28 cellular contexts compared by ENCODE assay signal in the genomic region with DNA sequence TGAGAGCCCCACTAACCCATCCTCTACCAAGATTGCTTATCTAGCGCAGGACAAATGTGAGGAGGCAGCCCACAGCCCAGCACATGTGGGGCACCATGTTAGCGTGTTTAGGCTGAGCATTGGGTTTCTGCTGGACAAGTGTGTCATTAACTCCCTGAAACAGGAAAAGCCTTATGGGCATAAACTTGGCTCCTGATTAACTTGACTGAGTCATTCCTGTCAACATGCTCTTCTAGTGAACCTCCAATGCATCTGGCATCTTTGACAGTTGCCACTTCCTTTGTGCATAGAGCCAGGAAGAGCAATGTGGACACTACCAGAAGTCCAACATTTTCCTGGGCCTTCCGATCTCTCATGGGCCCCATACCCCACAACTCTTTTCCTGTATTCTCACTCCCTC. TPM values are rescaled to one million over a fixed set of nuclear protein-coding genes. Genes with fewer than 3 reads are reported as not detected.
"Had no signal": no experiment of that assay in that cellular context is flagged by ENCODE, and none has a peak within 500 bp of the region (broad histone marks: within the 10 kb centered on the region; RNA-seq: fewer than 3 reads in every experiment).

No MANE protein-coding gene starts in this region.

- H3K9me3 Mint-ChIP-seq: activated B cell treated with CpG ODN at 0.5 μM for 24 hours; activated CD8-positive, alpha-beta T cell treated with anti-CD3 and anti-CD28 coated beads for 36 hours; activated naive CD4-positive, alpha-beta T cell treated with anti-CD3 and anti-CD28 coated beads, Interleukin-2, amount 50 U/mL, for 72 hours; activated T-cell treated with anti-CD3 and anti-CD28 coated beads, Interleukin-2, amount 50 U/mL, for 4 hours; activated T-helper 17 cell treated with anti-CD3 and anti-CD28 coated beads, Interleukin-2, amount 50 U/mL, for 72 hours; stimulated activated memory B cell treated with anti-CD40 and anti-IgM and Interleukin-4, amounts not matched to agents 10 μg/mL and 1 μg/mL and 100 μg/mL, for 72 hours; T-cell had no signal

- H3K4me1 Mint-ChIP-seq: activated B cell treated with CpG ODN at 0.5 μM for 24 hours; activated T-helper 17 cell treated with anti-CD3 and anti-CD28 coated beads, Interleukin-2, amount 50 U/mL, for 72 hours; stimulated activated memory B cell treated with anti-CD40 and anti-IgM and Interleukin-4, amounts not matched to agents 10 μg/mL and 1 μg/mL and 100 μg/mL, for 72 hours; T-cell had no signal

- H3K4me1 ChIP-seq: colonic mucosa, foreskin keratinocyte, heart left ventricle, left lung, lower lobe of right lung, thyroid gland, upper lobe of left lung, vagina had no signal

- H3K27ac Mint-ChIP-seq: activated B cell treated with CpG ODN at 0.5 μM for 24 hours; activated CD8-positive, alpha-beta T cell treated with anti-CD3 and anti-CD28 coated beads for 36 hours; activated naive CD4-positive, alpha-beta T cell treated with anti-CD3 and anti-CD28 coated beads, Interleukin-2, amount 50 U/mL, for 72 hours; activated T-helper 17 cell treated with anti-CD3 and anti-CD28 coated beads, Interleukin-2, amount 50 U/mL, for 72 hours; nephron progenitor cell; stimulated activated memory B cell treated with anti-CD40 and anti-IgM and Interleukin-4, amounts not matched to agents 10 μg/mL and 1 μg/mL and 100 μg/mL, for 72 hours; T-cell had no signal

- H3K27me3 ChIP-seq: colonic mucosa, foreskin keratinocyte, heart left ventricle, left lung, neutrophil, thyroid gland, upper lobe of left lung, vagina had no signal

- DNase-seq: activated B cell treated with CpG ODN at 0.5 μM for 24 hours; activated CD4-positive, alpha-beta T cell treated with anti-CD3 and anti-CD28 coated beads, Interleukin-2, amount 50 U/mL, for 1 hour; activated CD8-positive, alpha-beta T cell treated with anti-CD3 and anti-CD28 coated beads for 36 hours; activated T-cell treated with anti-CD3 and anti-CD28 coated beads, Interleukin-2, amount 50 U/mL, for 4 hours; cerebellar nuclear complex; colonic mucosa; dorsolateral prefrontal cortex; effector memory CD4-positive, alpha-beta T cell; erythroblast; foreskin keratinocyte; heart left ventricle; hypothalamus; left lung; lower lobe of right lung; nephron progenitor cell; small intestine; stimulated activated CD4-positive, alpha-beta T cell treated with anti-CD3 and anti-CD28 coated beads, Interleukin-4, amount 100 ng/mL, for 24 hours; stomach; T-cell; thyroid gland; upper lobe of left lung had no signal

- H3K36me3 ChIP-seq: colonic mucosa, heart left ventricle, left lung, lower lobe of right lung, neutrophil, stomach, thyroid gland, upper lobe of left lung, vagina had no signal

- H3K27ac ChIP-seq: colonic mucosa, dorsolateral prefrontal cortex, foreskin keratinocyte, heart left ventricle, left lung, lower lobe of right lung, neutrophil, stomach, thyroid gland, upper lobe of left lung, vagina had no signal

- H3K27me3 Mint-ChIP-seq: activated B cell treated with CpG ODN at 0.5 μM for 24 hours; activated CD8-positive, alpha-beta T cell treated with anti-CD3 and anti-CD28 coated beads for 36 hours; activated T-helper 17 cell treated with anti-CD3 and anti-CD28 coated beads, Interleukin-2, amount 50 U/mL, for 72 hours; stimulated activated memory B cell treated with anti-CD40 and anti-IgM and Interleukin-4, amounts not matched to agents 10 μg/mL and 1 μg/mL and 100 μg/mL, for 72 hours had no signal

- H3K9me3 ChIP-seq: colonic mucosa, heart left ventricle, left lung, lower lobe of right lung, neutrophil, stomach, thyroid gland, upper lobe of left lung, vagina had no signal

- H3K4me3 Mint-ChIP-seq: activated B cell treated with CpG ODN at 0.5 μM for 24 hours; activated CD8-positive, alpha-beta T cell treated with anti-CD3 and anti-CD28 coated beads for 36 hours; activated T-cell treated with anti-CD3 and anti-CD28 coated beads, Interleukin-2, amount 50 U/mL, for 4 hours; activated T-helper 17 cell treated with anti-CD3 and anti-CD28 coated beads, Interleukin-2, amount 50 U/mL, for 72 hours; nephron progenitor cell; stimulated activated memory B cell treated with anti-CD40 and anti-IgM and Interleukin-4, amounts not matched to agents 10 μg/mL and 1 μg/mL and 100 μg/mL, for 72 hours; T-cell had no signal

- H3K4me3 ChIP-seq: colonic mucosa, dorsolateral prefrontal cortex, heart left ventricle, left lung, lower lobe of right lung, stomach, thyroid gland, upper lobe of left lung, vagina had no signal

- ATAC-seq: activated CD8-positive, alpha-beta T cell treated with anti-CD3 and anti-CD28 coated beads for 36 hours; activated naive CD4-positive, alpha-beta T cell treated with anti-CD3 and anti-CD28 coated beads, Interleukin-2, amount 50 U/mL, for 72 hours; activated T-cell treated with anti-CD3 and anti-CD28 coated beads, Interleukin-2, amount 50 U/mL, for 4 hours; activated T-helper 17 cell treated with anti-CD3 and anti-CD28 coated beads, Interleukin-2, amount 50 U/mL, for 72 hours; foreskin keratinocyte; heart left ventricle; left lung; lower lobe of right lung; sciatic nerve; stimulated activated memory B cell treated with anti-CD40 and anti-IgM and Interleukin-4, amounts not matched to agents 10 μg/mL and 1 μg/mL and 100 μg/mL, for 72 hours; T-cell had no signal

RNA-seq across cellular contexts. Expression of a gene that starts 2.5 kb away (rescaled TPM):
- total RNA-seq: kidney epithelial cell had no signal
